ENCODE assay signal across 29 cellular contexts in genomic region chr14:76778546-76779215, GRCh38. TPM values are rescaled to one million over a fixed set of nuclear protein-coding genes. Genes with fewer than 3 reads are reported as not detected.
A peak's percentile ranks its signal among the peaks of the same experiment; 100 is the strongest.
DNase-seq lines count a peak whose midpoint lies in the region; ATAC-seq, FAIRE-seq and TF ChIP-seq lines count a peak whose summit lies in the region.
"Had no signal": no experiment of that assay in that cellular context is flagged by ENCODE, and none has a peak within 500 bp of the region (broad histone marks: within the 10 kb centered on the region; RNA-seq: fewer than 3 reads in every experiment).

No MANE protein-coding gene starts in this region.

- no peak for ATAC-seq in Right ventricle myocardium superior (ENCODE audit: poor library complexity)
- no peak for ATAC-seq in GM12878
- ATAC-seq: gastroesophageal sphincter had no signal

- no peaks in the 10 kb centered on the region for H3K27me3 ChIP-seq in left ventricle myocardium inferior (ENCODE audit: low read depth)
- no peaks in the 10 kb centered on the region for H3K27me3 ChIP-seq in GM12878 (replicated peaks in 1 of 2; ENCODE audit: control insufficient read depth in 2 of 2, insufficient read depth in 2 of 2, low read length in 1 of 2)
- H3K27me3 ChIP-seq in vagina = no peaks in the 10 kb centered on the region
- H3K27me3 ChIP-seq: BLaER1 treated with 17β-estradiol and CSF1 and Interleukin-3, amounts not matched to agents 10 nM and 100 nM; brain microvascular endothelial cell; colonic mucosa; gastroesophageal sphincter; testis had no signal

- H3K9me3 Mint-ChIP-seq in nephron progenitor cell (no peaks in the 10 kb centered on the region), MCF 10A (ENCODE audit: unreplicated experiment) (no peaks in the 10 kb centered on the region)

- H3K27ac Mint-ChIP-seq in nephron progenitor cell (peak overlapping the region; percentile 36), MCF 10A (ENCODE audit: low read depth, unreplicated experiment) (no peak overlapping the region)

- H3K4me1 ChIP-seq in left ventricle myocardium inferior (peaks cover 76% of the 10 kb centered on the region), GM12878 (ENCODE audit: control insufficient read depth, insufficient read depth, low read length) (peaks cover 15% of the 10 kb centered on the region), vagina (peaks cover 29% of the 10 kb centered on the region)
- H3K4me1 ChIP-seq: Caco-2, colonic mucosa had no signal

- peak overlapping the region; percentile 55 for H3K27ac ChIP-seq in left ventricle myocardium inferior (replicated peaks)
- H3K27ac ChIP-seq in GM12878 (ENCODE audit: control insufficient read depth, insufficient read depth) = no peak overlapping the region
- no peak overlapping the region for H3K27ac ChIP-seq in vagina
- H3K27ac ChIP-seq: BLaER1 treated with 17β-estradiol and CSF1 and Interleukin-3, amounts not matched to agents 10 nM and 100 nM; brain microvascular endothelial cell; colonic mucosa; gastroesophageal sphincter; testis had no signal

- H3K36me3 ChIP-seq in left ventricle myocardium inferior = peaks cover 38% of the 10 kb centered on the region
- H3K36me3 ChIP-seq in GM12878 (ENCODE audit: control insufficient read depth in 2 of 2, insufficient read depth in 2 of 2, low read length in 1 of 2) = peaks cover 0 to 2% of the 10 kb centered on the region in 2 experiments; a peak in 2 of 4 replicates
- peaks cover 0 to 10% of the 10 kb centered on the region in 2 donors for H3K36me3 ChIP-seq in vagina
- H3K36me3 ChIP-seq: brain microvascular endothelial cell, colonic mucosa had no signal

- H3K4me3 Mint-ChIP-seq in nephron progenitor cell = no peak overlapping the region
- no peak overlapping the region for H3K4me3 Mint-ChIP-seq in MCF 10A (ENCODE audit: unreplicated experiment)

- no peak for TF ChIP-seq POLR2A in GM12878 (IDR thresholded peaks at IDR 0.05; ENCODE audit: low read depth, low read length)
- no peak for TF ChIP-seq POLR2A in vagina (IDR thresholded peaks at IDR 0.05)

- H3K27me3 Mint-ChIP-seq in nephron progenitor cell (ENCODE audit: low read depth, poor library complexity) (peaks cover 7% of the 10 kb centered on the region), MCF 10A (ENCODE audit: insufficient read depth, unreplicated experiment) (no peaks in the 10 kb centered on the region)

- H3K9me3 ChIP-seq in left ventricle myocardium inferior (replicated peaks) (no peaks in the 10 kb centered on the region), GM12878 (replicated peaks; ENCODE audit: control insufficient read depth, insufficient read depth, low read length) (no peaks in the 10 kb centered on the region), vagina (no peaks in the 10 kb centered on the region)
- H3K9me3 ChIP-seq: BLaER1 treated with 17β-estradiol and CSF1 and Interleukin-3, amounts not matched to agents 10 nM and 100 nM; Caco-2; colonic mucosa; gastroesophageal sphincter; testis had no signal

- BruUV-seq in GM12878 (replicated peaks; lab: Mats Ljungman, UMichigan) (TSS peak; percentile 27), MCF 10A (replicated peaks; lab: Mats Ljungman, UMichigan) (no TSS peak)

- intact Hi-C loops in left ventricle myocardium inferior (cut with micrococcal nuclease) (no loop called here), Right ventricle myocardium superior (cut with DNase I) (no loop called here), GM12878 (cut with micrococcal nuclease; ENCODE audit: unreplicated experiment) (no loop called here), vagina (cut with DNase I) (no loop called here), MCF 10A (cut with micrococcal nuclease) (no loop called here)

- H3K4me3 ChIP-seq in left ventricle myocardium inferior = no peak overlapping the region
- H3K4me3 ChIP-seq in GM12878 = no peak overlapping the region
- no peak overlapping the region for H3K4me3 ChIP-seq in vagina
- H3K4me3 ChIP-seq: BLaER1 treated with 17β-estradiol and CSF1 and Interleukin-3, amounts not matched to agents 10 nM and 100 nM; colonic mucosa; gastroesophageal sphincter; testis had no signal

- peaks cover 51% of the 10 kb centered on the region for H3K4me1 Mint-ChIP-seq in nephron progenitor cell
- H3K4me1 Mint-ChIP-seq in MCF 10A (ENCODE audit: insufficient read depth, unreplicated experiment) = no peaks in the 10 kb centered on the region

- H3K79me2 ChIP-seq in GM12878 (ENCODE audit: control insufficient read depth, insufficient read depth, low read length) = no peaks in the 10 kb centered on the region

- H3K36me3 Mint-ChIP-seq in nephron progenitor cell (ENCODE audit: low read depth) = peaks cover 34% of the 10 kb centered on the region
- peaks cover 22% of the 10 kb centered on the region for H3K36me3 Mint-ChIP-seq in MCF 10A (ENCODE audit: insufficient read depth, unreplicated experiment)

- H2AFZ ChIP-seq in GM12878 (ENCODE audit: control insufficient read depth, low read depth, low read length) = no peak overlapping the region

- DNase-seq in left ventricle myocardium inferior = no peak
- DNase-seq in Right ventricle myocardium superior = no peak
- no peak for DNase-seq in GM12878 (ENCODE audit: low read depth, low spot score)
- DNase-seq in nephron progenitor cell = no peak
- peak; percentile 75 to 85 for DNase-seq in vagina (ENCODE audit: extremely low spot score in 2 of 2)
- DNase-seq in NCI-H2227 (lab: John Stamatoyannopoulos, UW; ENCODE audit: unreplicated experiment) = no peak
- DNase-seq in MCF 10A (ENCODE audit: unreplicated experiment) = no peak
- DNase-seq: activated CD4-positive, alpha-beta T cell treated with anti-CD3 and anti-CD28 coated beads for 48 hours; brain microvascular endothelial cell; Caco-2; colonic mucosa; DND-41; Kasumi-1; NCI-H1694 treated with DMSO at 0.1 percent for 48 hours; NCI-H2171; NCI-H526; small intestine; testis had no signal

- H3K9ac ChIP-seq in GM12878 (ENCODE audit: control insufficient read depth, insufficient read depth, low read length) = no peak overlapping the region

- no peaks in the 10 kb centered on the region; the same call in 1 of the 2 replicates for H4K20me1 ChIP-seq in GM12878 (ENCODE audit: control insufficient read depth, insufficient read depth)

- TF ChIP-seq CTCF in left ventricle myocardium inferior (IDR thresholded peaks at IDR 0.05; ENCODE audit: borderline replicate concordance) (no peak), GM12878 (IDR thresholded peaks at IDR 0.05 in 2 of 3, conservative IDR thresholded peaks at IDR 0.05 in 1 of 3; ENCODE audit: control insufficient read depth in 2 of 3, extremely low read depth in 1 of 3, insufficient read depth in 1 of 3, low read depth in 3 of 3, low read length in 3 of 3) (no peak), nephron progenitor cell (IDR thresholded peaks at IDR 0.05) (no peak), vagina (IDR thresholded peaks at IDR 0.05) (no peak), MCF 10A (IDR thresholded peaks at IDR 0.05; ENCODE audit: unreplicated experiment) (no peak)

- RAD21 ChIA-PET in GM12878 (lab: Charles Lee; ENCODE audit: unreplicated experiment) = no interaction called here

- no peak overlapping the region for H3K4me2 ChIP-seq in GM12878 (ENCODE audit: control insufficient read depth, insufficient read depth)

- in situ Hi-C loops in GM12878 (cut with MboI) = no loop called here

- CTCF ChIA-PET in GM12878 (lab: Yijun Ruan, JAX) (no interaction called here), MCF 10A (lab: Yijun Ruan, JAX) (interaction anchor here (0.5 kb wide), 1 partner anchor 420 kb away, joined by 4 read pairs; no protein-coding TSS in a partner anchor)

- POLR2A ChIA-PET in GM12878 (lab: Charles Lee) = no interaction called here
- POLR2A ChIA-PET in MCF 10A (lab: Yijun Ruan, JAX) = no interaction called here

- no peak for TF ChIP-seq EP300 in GM12878 (IDR thresholded peaks at IDR 0.05; ENCODE audit: borderline replicate concordance in 1 of 2, control insufficient read depth in 1 of 2, low read depth in 2 of 2, low read length in 2 of 2)

- 92% methylated on average over 16 of the region's 16 CpGs for WGBS in GM12878 (ENCODE audit: insufficient coverage, insufficient replicate concordance, low lambda C conversion rate, missing lambda C conversion rate)

- SMC1A ChIA-PET in GM12878 (lab: Charles Lee; ENCODE audit: uncharacterized antibody, unreplicated experiment) = interaction anchor here (0.6 kb wide), 1 partner anchor 71 kb away, joined by 3 read pairs; no protein-coding TSS in a partner anchor

- TF ChIP-seq RAD21 in GM12878 (IDR thresholded peaks at IDR 0.05; ENCODE audit: insufficient read depth, low read depth, low read length) = no peak

- FAIRE-seq in GM12878 (lab: Jason Lieb, UNC) = no peak
- FAIRE-seq: GM12892, H54, keratinocyte, RCC 7860, small intestine had no signal

RNA-seq across cellular contexts. Expression of gene VASH1, which starts 17.4 kb away (rescaled TPM):
- total RNA-seq in left ventricle myocardium inferior (12.4 TPM), Right ventricle myocardium superior (14.3 TPM), GM12878 (2014; rRNA removed) (0.40 and 0.49 TPM in 2 replicates), GM12878 (2014; rRNA removed; fragmentation: Illumina TruSeq; extraction: Trizol) (0.54 and 0.78 TPM in 2 replicates), GM12878 (2021) (2.3 and 2.4 TPM in 2 replicates), vagina (6.1 TPM), MCF 10A (2022) (0.35 and 0.54 TPM in 2 replicates)
- total RNA-seq in GM12878 (2013; cell fraction: nucleolus; rRNA removed) = 1.0 and 1.9 TPM in 2 replicates
- polyA plus RNA-seq in GM12878 (2011; ENCODE audit: low read depth) = 0.72 TPM
- polyA plus RNA-seq in GM12878 (2011; rRNA removed) (0.29 and 0.67 TPM in 2 replicates), GM12878 (2014; fragmentation: Illumina TruSeq; extraction: Trizol) (0.98 and 1.2 TPM in 2 replicates), GM12878 (2014; fragmentation: Nextera tagmentation; extraction: Ambion mirVana) (under 1 TPM; 0.06 to 0.35 TPM), GM12878 (2014; rRNA removed) (1.7 and 1.9 TPM in 2 replicates), GM12878 (2016; fragmentation: Nextera tagmentation; extraction: Ambion mirVana) (under 1 TPM; 0.45 to 0.52 TPM)
- 0.67 and 0.70 TPM in 2 replicates for polyA plus RNA-seq in GM12878 (2011; cell fraction: cytosol; rRNA removed)
- polyA plus RNA-seq in GM12878 (2011; cell fraction: nucleus; rRNA removed) = 3.3 and 3.8 TPM in 2 replicates
- polyA plus RNA-seq in GM12878 (2012) = 1.6 and 1.8 TPM in 2 replicates
- 0.29 and 1.5 TPM in 2 replicates for polyA minus RNA-seq in GM12878 (2011; rRNA and poly(A)+ RNA removed)
- polyA minus RNA-seq in GM12878 (2011; cell fraction: cytosol; rRNA and poly(A)+ RNA removed) = not detected in 2 replicates
- 0.36 and 1.4 TPM in 2 replicates for polyA minus RNA-seq in GM12878 (2011; cell fraction: nucleus; rRNA and poly(A)+ RNA removed)

RNA-seq across cellular contexts. Expression of gene ANGEL1, which starts 34.0 kb away (rescaled TPM):
- total RNA-seq in left ventricle myocardium inferior (9.3 TPM), Right ventricle myocardium superior (8.7 TPM), GM12878 (2014; rRNA removed) (7.4 and 11.1 TPM in 2 replicates), GM12878 (2014; rRNA removed; fragmentation: Illumina TruSeq; extraction: Trizol) (9.1 and 9.4 TPM in 2 replicates), GM12878 (2021) (17.2 and 17.8 TPM in 2 replicates), vagina (13.0 TPM), MCF 10A (2022) (14.5 and 21.3 TPM in 2 replicates)
- 59.6 and 65.0 TPM in 2 replicates for total RNA-seq in GM12878 (2013; cell fraction: nucleolus; rRNA removed)
- 6.4 TPM for polyA plus RNA-seq in GM12878 (2011; ENCODE audit: low read depth)
- polyA plus RNA-seq in GM12878 (2011; rRNA removed) (25.6 and 29.7 TPM in 2 replicates), GM12878 (2014; fragmentation: Illumina TruSeq; extraction: Trizol) (18.4 and 19.4 TPM in 2 replicates), GM12878 (2014; fragmentation: Nextera tagmentation; extraction: Ambion mirVana) (1 to 10 TPM; 1.7 to 2.8 TPM), GM12878 (2014; rRNA removed) (13.9 and 17.6 TPM in 2 replicates), GM12878 (2016; fragmentation: Nextera tagmentation; extraction: Ambion mirVana) (10 to 100 TPM; 11.8 to 12.8 TPM)
- 22.6 and 24.1 TPM in 2 replicates for polyA plus RNA-seq in GM12878 (2011; cell fraction: cytosol; rRNA removed)
- 64.3 and 69.8 TPM in 2 replicates for polyA plus RNA-seq in GM12878 (2011; cell fraction: nucleus; rRNA removed)
- polyA plus RNA-seq in GM12878 (2012) = 7.9 and 8.7 TPM in 2 replicates
- polyA minus RNA-seq in GM12878 (2011; rRNA and poly(A)+ RNA removed) = 19.4 and 29.2 TPM in 2 replicates
- 4.3 and 5.3 TPM in 2 replicates for polyA minus RNA-seq in GM12878 (2011; cell fraction: cytosol; rRNA and poly(A)+ RNA removed)
- 16.1 and 28.8 TPM in 2 replicates for polyA minus RNA-seq in GM12878 (2011; cell fraction: nucleus; rRNA and poly(A)+ RNA removed)

RNA-seq across cellular contexts. Expression of gene LRRC74A, which starts 47.5 kb away (rescaled TPM):
- total RNA-seq in left ventricle myocardium inferior (not detected), Right ventricle myocardium superior (not detected), GM12878 (2014; rRNA removed) (not detected in 2 replicates), GM12878 (2014; rRNA removed; fragmentation: Illumina TruSeq; extraction: Trizol) (not detected in 2 replicates), GM12878 (2021) (not detected in 2 replicates), vagina (not detected), MCF 10A (2022) (not detected in 2 replicates)
- not detected in 2 replicates for total RNA-seq in GM12878 (2013; cell fraction: nucleolus; rRNA removed)
- polyA plus RNA-seq in GM12878 (2011; ENCODE audit: low read depth) = not detected
- polyA plus RNA-seq in GM12878 (2011; rRNA removed) (not detected in 2 replicates), GM12878 (2014; fragmentation: Illumina TruSeq; extraction: Trizol) (not detected in 2 replicates), GM12878 (2014; fragmentation: Nextera tagmentation; extraction: Ambion mirVana) (not detected), GM12878 (2014; rRNA removed) (not detected in 2 replicates), GM12878 (2016; fragmentation: Nextera tagmentation; extraction: Ambion mirVana) (not detected)
- not detected in 2 replicates for polyA plus RNA-seq in GM12878 (2011; cell fraction: cytosol; rRNA removed)
- not detected in 2 replicates for polyA plus RNA-seq in GM12878 (2011; cell fraction: nucleus; rRNA removed)
- polyA plus RNA-seq in GM12878 (2012) = not detected in 2 replicates
- not detected in 2 replicates for polyA minus RNA-seq in GM12878 (2011; rRNA and poly(A)+ RNA removed)
- not detected in 2 replicates for polyA minus RNA-seq in GM12878 (2011; cell fraction: cytosol; rRNA and poly(A)+ RNA removed)
- not detected in 2 replicates for polyA minus RNA-seq in GM12878 (2011; cell fraction: nucleus; rRNA and poly(A)+ RNA removed)
- total RNA-seq: Caco-2; colonic mucosa; gastroesophageal sphincter; lung microvascular endothelial cell; SK-MEL-5; T-helper 1 cell treated with Interleukin-12 subunit alpha and Interleukin-12 subunit beta and Interleukin-4 antibody, amounts not matched to agents 30 ng/mL and 1 ng/mL, for 36 hours had no signal
- polyA plus RNA-seq: adipose tissue, AG04450, keratinocyte, small intestine had no signal

Comparison
In these comparisons a context has a peak if more than half of its experiments do, and no peak if none do; other contexts are left out.
1. DNase-seq: peak in vagina (2 of 2); none in left ventricle myocardium inferior (single experiment), Right ventricle myocardium superior (single experiment), GM12878 (single experiment), nephron progenitor cell (single experiment), NCI-H2227 (single experiment) and MCF 10A (single experiment).